Comparison of ENCODE assay signal across 14 cellular contexts in genomic region chr19:12646551-12646950, GRCh38.
"Had no signal": no experiment of that assay in that cellular context is flagged by ENCODE, and none has a peak within 500 bp of the region (broad histone marks: within the 10 kb centered on the region; RNA-seq: fewer than 3 reads in every experiment).

No MANE protein-coding gene starts in this region.

- H3K4me1 Mint-ChIP-seq: nephron progenitor cell had no signal

- H3K4me3 Mint-ChIP-seq: activated naive CD8-positive, alpha-beta T cell treated with anti-CD3 and anti-CD28 coated beads for 36 hours; nephron progenitor cell; stimulated activated naive CD8-positive, alpha-beta T cell treated with anti-CD3 and anti-CD28 coated beads, Interleukin-15, Interleukin-2, amounts not matched to agents 100 ng/mL and 50 ng/mL, for 24 hours had no signal

- H3K27me3 Mint-ChIP-seq: activated naive CD8-positive, alpha-beta T cell treated with anti-CD3 and anti-CD28 coated beads for 36 hours; stimulated activated naive CD8-positive, alpha-beta T cell treated with anti-CD3 and anti-CD28 coated beads, Interleukin-15, Interleukin-2, amounts not matched to agents 100 ng/mL and 50 ng/mL, for 24 hours had no signal

- H3K9me3 Mint-ChIP-seq: activated naive CD8-positive, alpha-beta T cell treated with anti-CD3 and anti-CD28 coated beads for 36 hours; nephron progenitor cell; stimulated activated naive CD8-positive, alpha-beta T cell treated with anti-CD3 and anti-CD28 coated beads, Interleukin-15, Interleukin-2, amounts not matched to agents 100 ng/mL and 50 ng/mL, for 24 hours had no signal

- DNase-seq: activated effector memory CD4-positive, alpha-beta T cell treated with anti-CD3 and anti-CD28 coated beads, Interleukin-2, amount 50 U/mL, for 16 hours; activated naive CD8-positive, alpha-beta T cell treated with anti-CD3 and anti-CD28 coated beads for 36 hours; activated T-cell treated with anti-CD3 and anti-CD28 coated beads for 4 hours; foreskin keratinocyte; heart left ventricle; nephron progenitor cell; ovary; sigmoid colon; stimulated activated CD4-positive, alpha-beta T cell treated with anti-CD3 and anti-CD28 coated beads, Interleukin-2, amount 100 ng/mL, for 24 hours; T-helper 2 cell; testis; upper lobe of right lung had no signal

- H3K27ac Mint-ChIP-seq: activated naive CD8-positive, alpha-beta T cell treated with anti-CD3 and anti-CD28 coated beads for 36 hours; nephron progenitor cell; stimulated activated naive CD8-positive, alpha-beta T cell treated with anti-CD3 and anti-CD28 coated beads, Interleukin-15, Interleukin-2, amounts not matched to agents 100 ng/mL and 50 ng/mL, for 24 hours had no signal

- ATAC-seq: activated CD4-positive, CD25-positive, alpha-beta regulatory T cell treated with anti-CD3 and anti-CD28 coated beads, Interleukin-2, amount 50 U/mL, for 24 hours; foreskin keratinocyte had no signal
